In genomic region chr3:50600141-50600753, GRCh38 we compare ENCODE assay signal across 9 cellular contexts. TPM values are rescaled to one million over a fixed set of nuclear protein-coding genes. Genes with fewer than 3 reads are reported as not detected.
DNase-seq lines count a peak whose midpoint lies in the region; ATAC-seq, FAIRE-seq and TF ChIP-seq lines count a peak whose summit lies in the region.
"Had no signal": no experiment of that assay in that cellular context is flagged by ENCODE, and none has a peak within 500 bp of the region (broad histone marks: within the 10 kb centered on the region; RNA-seq: fewer than 3 reads in every experiment).

No MANE protein-coding gene starts in this region.

- no peak overlapping the region for H3K56ac ChIP-seq in IMR-90 (ENCODE audit: extremely low read depth, insufficient read depth, low read length)

- no peak for TF ChIP-seq RAD21 in IMR-90 (IDR thresholded peaks at IDR 0.05; ENCODE audit: low read length)

- no peak overlapping the region for H2AFZ ChIP-seq in ACC112 (ENCODE audit: low read length, unreplicated experiment)
- H2AFZ ChIP-seq in IMR-90 (replicated peaks; ENCODE audit: low read length, poor library complexity): peak overlapping the region; percentile 95

- no peaks in the 10 kb centered on the region for H3K36me3 ChIP-seq in ACC112 (ENCODE audit: insufficient read depth, low read length)
- peaks cover 11% of the 10 kb centered on the region; the same call in 1 of the 2 replicates for H3K36me3 ChIP-seq in IMR-90 (ENCODE audit: control insufficient read depth, insufficient read depth, low read length)
- no peaks in the 10 kb centered on the region for H3K36me3 ChIP-seq in pancreas

- H3K18ac ChIP-seq in IMR-90 (ENCODE audit: low read depth, low read length): peak overlapping the region; percentile 58; the same call in 1 of the 2 replicates

- no peak for ATAC-seq in IMR-90 (ENCODE audit: low read depth)
- ATAC-seq in pancreas: peak in 1 of 4 donors; percentile 4
- ATAC-seq in WTC11: no peak
- no peak for ATAC-seq in HG03097 (IDR thresholded peaks at IDR 0.05; ENCODE audit: low FRiP score, unreplicated experiment)

- H4K5ac ChIP-seq in IMR-90 (ENCODE audit: low read depth, low read length): peak overlapping the region; percentile 48; the same call in 1 of the 2 replicates

- peak overlapping the region; percentile 93; the same call in 1 of the 2 replicates for H3K27ac ChIP-seq in ACC112 (ENCODE audit: low read depth, low read length)
- no peak overlapping the region for H3K27ac ChIP-seq in IMR-90 (ENCODE audit: insufficient read depth, low read length)
- peak overlapping the region; percentile 97 to 99 (median 98) for H3K27ac ChIP-seq in pancreas

- H2BK120ac ChIP-seq in IMR-90 (ENCODE audit: low read depth, low read length): peak overlapping the region; percentile 88

- H3K14ac ChIP-seq in IMR-90 (replicated peaks; ENCODE audit: low read depth, low read length): no peak overlapping the region

- peaks cover 0 to 4% of the 10 kb centered on the region in 2 experiments; a peak in 1 of 4 replicates for H3K79me1 ChIP-seq in IMR-90 (ENCODE audit: low read depth in 1 of 2, low read length in 2 of 2)

- intact Hi-C loops in IMR-90 (cut with micrococcal nuclease): no loop called here
- intact Hi-C loops in pancreas (cut with DNase I): no loop called here

- no peak overlapping the region for H3K4me3 Mint-ChIP-seq in chondrocyte (ENCODE audit: unreplicated experiment)
- H3K4me3 Mint-ChIP-seq in WTC11: no peak overlapping the region

- DNase-seq in IMR-90: no peak
- no peak for DNase-seq in chondrocyte (ENCODE audit: low spot score)
- peak in 4 of 6 donors; percentile 57 to 69 (median 61) for DNase-seq in pancreas
- DNase-seq in WTC11 (ENCODE audit: low spot score): no peak
- DNase-seq in occipital lobe (lab: John Stamatoyannopoulos, UW): no peak
- DNase-seq in GM12891 (ENCODE audit: insufficient read length, low spot score): no peak

- H3K27ac Mint-ChIP-seq in chondrocyte (ENCODE audit: unreplicated experiment): peak overlapping the region; percentile 100
- no peak overlapping the region for H3K27ac Mint-ChIP-seq in WTC11

- H3K4me3 ChIP-seq in ACC112 (ENCODE audit: low read depth, low read length) (no peak overlapping the region), IMR-90 (ENCODE audit: insufficient read depth, low read depth, low read length) (no peak overlapping the region), pancreas (no peak overlapping the region)

- CTCF ChIA-PET in IMR-90 (lab: Yijun Ruan, JAX) (interaction anchor here (1.5 kb wide), 1 partner anchor 11 kb away, joined by 9 read pairs; the partner anchor contains the start of gene CISH), WTC11 (lab: Charles Lee) (interaction anchor here (2.4 to 3.2 kb wide), 2 partner anchors 11 to 31 kb away, joined by 5 to 24 read pairs; partner anchors contain the start of genes CISH and HEMK1)

- POLR2A ChIA-PET in IMR-90 (lab: Charles Lee; ENCODE audit: unreplicated experiment): no interaction called here
- POLR2A ChIA-PET in WTC11 (lab: Charles Lee): no interaction called here

- 89% methylated on average over 2 of the region's 9 CpGs; no CpG with 5 or more reads in 1 of the 2 experiments for WGBS in IMR-90 (ENCODE audit: extremely low coverage in 2 of 2, insufficient read length in 1 of 2), 2 experiments
- 31 to 33% methylated on average over 9 of the region's 9 CpGs for WGBS in pancreas, 2 donors

- no peak overlapping the region for H3K23ac ChIP-seq in IMR-90 (ENCODE audit: low read depth, low read length)

- H2AK5ac ChIP-seq in IMR-90 (ENCODE audit: low read depth, low read length): peak overlapping the region; percentile 83

- H4K91ac ChIP-seq in IMR-90 (ENCODE audit: insufficient read depth, low read depth, low read length): peak overlapping the region; percentile 77; the same call in 1 of the 2 replicates

- peak overlapping the region; percentile 36 for H2BK5ac ChIP-seq in IMR-90 (ENCODE audit: low read depth, low read length, poor library complexity, severe bottlenecking)

- H3K4me1 ChIP-seq in ACC112 (ENCODE audit: control insufficient read depth, insufficient read depth, low read length, unreplicated experiment): peaks cover 28% of the 10 kb centered on the region
- peaks cover 22% of the 10 kb centered on the region for H3K4me1 ChIP-seq in IMR-90 (ENCODE audit: control insufficient read depth, insufficient read depth, low read length)
- peaks cover 54 to 60% (median 59%) of the 10 kb centered on the region in 3 donors for H3K4me1 ChIP-seq in pancreas

- peak overlapping the region; percentile 97 for H3K4ac ChIP-seq in IMR-90 (ENCODE audit: low read depth, low read length)

- no TSS peak for BruUV-seq in IMR-90 (replicated peaks; lab: Mats Ljungman, UMichigan)

- peak overlapping the region; percentile 99 for H2AK9ac ChIP-seq in IMR-90 (replicated peaks; ENCODE audit: low read depth, low read length, poor library complexity)

- H3K9me1 ChIP-seq in IMR-90 (ENCODE audit: insufficient read depth, low read length): peaks cover 24% of the 10 kb centered on the region

- H3K27me3 Mint-ChIP-seq in chondrocyte (ENCODE audit: low read depth) (no peaks in the 10 kb centered on the region), WTC11 (ENCODE audit: low read depth) (peaks cover 3% of the 10 kb centered on the region)

- dilution Hi-C loops in IMR-90 (cut with HindIII; ENCODE audit: low sequenced_read_pairs, unreplicated experiment): no loop called here

- TF ChIP-seq CTCF in IMR-90 (conservative IDR thresholded peaks at IDR 0.05; ENCODE audit: low read depth, low read length): no peak
- no peak for TF ChIP-seq CTCF in chondrocyte (IDR thresholded peaks at IDR 0.05)
- TF ChIP-seq CTCF in pancreas (IDR thresholded peaks at IDR 0.05): no peak
- TF ChIP-seq CTCF in WTC11 (IDR thresholded peaks at IDR 0.05): no peak

- H3K9me3 Mint-ChIP-seq in chondrocyte (ENCODE audit: low read depth) (no peaks in the 10 kb centered on the region), WTC11 (no peaks in the 10 kb centered on the region)

- H3K4me2 ChIP-seq in IMR-90 (ENCODE audit: low read depth, low read length): no peak overlapping the region

- no peak overlapping the region for H3K9ac ChIP-seq in IMR-90 (ENCODE audit: low read depth, low read length)

- H3K4me1 Mint-ChIP-seq in chondrocyte (ENCODE audit: low read depth) (peaks cover 38% of the 10 kb centered on the region), WTC11 (no peaks in the 10 kb centered on the region)

- no peaks in the 10 kb centered on the region for H3K27me3 ChIP-seq in ACC112 (ENCODE audit: insufficient read depth, low read length)
- H3K27me3 ChIP-seq in IMR-90 (ENCODE audit: control insufficient read depth, insufficient read depth, low read length): no peaks in the 10 kb centered on the region
- H3K27me3 ChIP-seq in pancreas: no peaks in the 10 kb centered on the region

- in situ Hi-C loops in IMR-90 (cut with MboI; ENCODE audit: low sequenced_read_pairs): loop anchor here (25.0 kb wide), 1 partner anchor 1087 kb away; no protein-coding TSS in a partner anchor

- no peaks in the 10 kb centered on the region for H4K20me1 ChIP-seq in IMR-90 (ENCODE audit: insufficient read depth, low read length)

- H3K36me3 Mint-ChIP-seq in chondrocyte (ENCODE audit: low read depth) (no peaks in the 10 kb centered on the region), WTC11 (no peaks in the 10 kb centered on the region)

- H3K79me2 ChIP-seq in ACC112 (ENCODE audit: control insufficient read depth, insufficient read depth, low read length, unreplicated experiment): no peaks in the 10 kb centered on the region

- H3K9me3 ChIP-seq in IMR-90 (ENCODE audit: control insufficient read depth, insufficient read depth, low read length) (no peaks in the 10 kb centered on the region), pancreas (no peaks in the 10 kb centered on the region)

- H2BK20ac ChIP-seq in IMR-90 (ENCODE audit: low read depth, low read length): peak overlapping the region; percentile 77; the same call in 1 of the 2 replicates

- FAIRE-seq in pancreas (lab: Jason Lieb, UNC) (no peak), GM12891 (lab: Jason Lieb, UNC) (no peak)
- FAIRE-seq: colon had no signal

- peak overlapping the region; percentile 73 to 75; a peak in 3 of 4 replicates for H4K8ac ChIP-seq in IMR-90 (ENCODE audit: low read depth in 2 of 2, low read length in 2 of 2)

- no peak for TF ChIP-seq POLR2A in IMR-90 (IDR thresholded peaks at IDR 0.05; ENCODE audit: low read depth, low read length)
- no peak for TF ChIP-seq POLR2A in GM12891 (IDR thresholded peaks at IDR 0.05; ENCODE audit: low read depth, low read length)

- H2BK15ac ChIP-seq in IMR-90 (ENCODE audit: low read depth, low read length): peak overlapping the region; percentile 53; the same call in 1 of the 3 replicates

RNA-seq across cellular contexts. Expression of gene CISH, which starts 11.3 kb away (rescaled TPM):
- total RNA-seq in IMR-90 (2012; rRNA removed) (0.83 and 0.90 TPM in 2 replicates), chondrocyte (0.85 to 1.8 TPM (median 1.8 TPM) in 3 replicates), pancreas (10 to 100 TPM in 3 of 6 donors, 1 to 10 TPM in 3; 6.2 to 21.0 (median 9.5) TPM), WTC11 (2021) (1.8 to 2.4 TPM (median 1.9 TPM) in 3 replicates), occipital lobe (0.16 TPM)
- polyA plus RNA-seq in IMR-90 (2012; rRNA removed) (4.0 and 4.6 TPM in 2 replicates), pancreas (10 to 100 TPM; 11.3 to 21.5 TPM)
- polyA plus RNA-seq in IMR-90 (2012; cell fraction: cytosol; rRNA removed): 2.3 and 5.7 TPM in 2 replicates
- 3.0 and 6.5 TPM in 2 replicates for polyA plus RNA-seq in IMR-90 (2012; cell fraction: nucleus; rRNA removed; ENCODE audit: low replicate concordance)
- 0.37 TPM for polyA plus RNA-seq in GM12891 (2012; ENCODE audit: low read depth, missing spikeins)

RNA-seq across cellular contexts. Expression of gene MAPKAPK3, which starts 16.7 kb away (rescaled TPM):
- total RNA-seq in IMR-90 (2012; rRNA removed) (48.3 and 57.2 TPM in 2 replicates), chondrocyte (13.6 to 21.2 TPM (median 20.9 TPM) in 3 replicates), pancreas (10 to 100 TPM; 21.9 to 30.6 (median 24.6) TPM), WTC11 (2021) (52.7 to 60.2 TPM (median 54.4 TPM) in 3 replicates), occipital lobe (5.5 TPM)
- polyA plus RNA-seq in IMR-90 (2012; rRNA removed) (38.3 and 43.8 TPM in 2 replicates), pancreas (10 to 100 TPM; 15.8 to 17.0 TPM)
- 29.7 and 33.1 TPM in 2 replicates for polyA plus RNA-seq in IMR-90 (2012; cell fraction: cytosol; rRNA removed)
- polyA plus RNA-seq in IMR-90 (2012; cell fraction: nucleus; rRNA removed; ENCODE audit: low replicate concordance): 23.5 and 28.3 TPM in 2 replicates
- polyA plus RNA-seq in GM12891 (2012; ENCODE audit: low read depth, missing spikeins): 10.0 TPM

RNA-seq across cellular contexts. Expression of gene HEMK1, which starts 30.9 kb away (rescaled TPM):
- total RNA-seq in IMR-90 (2012; rRNA removed) (12.5 and 17.2 TPM in 2 replicates), chondrocyte (15.1 to 20.1 TPM (median 15.2 TPM) in 3 replicates), pancreas (10 to 100 TPM in 5 of 6 donors, 1 to 10 TPM in 1; 9.6 to 20.2 (median 11.8) TPM), WTC11 (2021) (15.2 to 20.9 TPM (median 15.8 TPM) in 3 replicates), occipital lobe (6.9 TPM)
- polyA plus RNA-seq in IMR-90 (2012; rRNA removed) (20.6 and 20.8 TPM in 2 replicates), pancreas (10 to 100 TPM; 20.4 to 21.8 TPM)
- polyA plus RNA-seq in IMR-90 (2012; cell fraction: cytosol; rRNA removed): 15.0 and 16.7 TPM in 2 replicates
- 99.7 and 105 TPM in 2 replicates for polyA plus RNA-seq in IMR-90 (2012; cell fraction: nucleus; rRNA removed; ENCODE audit: low replicate concordance)
- polyA plus RNA-seq in GM12891 (2012; ENCODE audit: low read depth, missing spikeins): 10.5 TPM

RNA-seq across cellular contexts. Expression of gene C3orf18, which starts 32.7 kb away (rescaled TPM):
- total RNA-seq in IMR-90 (2012; rRNA removed): 6.8 and 6.9 TPM in 2 replicates
- 10.6 and 10.9 TPM in 2 replicates for polyA plus RNA-seq in IMR-90 (2012; rRNA removed)
- 9.5 and 9.9 TPM in 2 replicates for polyA plus RNA-seq in IMR-90 (2012; cell fraction: cytosol; rRNA removed)
- polyA plus RNA-seq in IMR-90 (2012; cell fraction: nucleus; rRNA removed; ENCODE audit: low replicate concordance): 29.0 and 30.6 TPM in 2 replicates
- total RNA-seq in chondrocyte: 3.2 to 5.8 TPM (median 4.4 TPM) in 3 replicates
- total RNA-seq in pancreas: 1 to 10 TPM; 3.2 to 5.6 (median 4.5) TPM
- 1 to 10 TPM; 5.3 to 8.9 TPM for polyA plus RNA-seq in pancreas
- 11.5 to 14.0 TPM (median 12.1 TPM) in 3 replicates for total RNA-seq in WTC11 (2021)
- total RNA-seq in occipital lobe: 13.6 TPM
- 0.83 TPM for polyA plus RNA-seq in GM12891 (2012; ENCODE audit: low read depth, missing spikeins)

Comparison
In these comparisons a context has a peak if more than half of its experiments do, and no peak if none do; other contexts are left out.
1. DNase-seq: peak in pancreas (4 of 6); none in IMR-90 (single experiment), chondrocyte (single experiment), WTC11 (single experiment), occipital lobe (single experiment) and GM12891 (single experiment).